ENCODE assay signal across 1 cellular context in genomic region chr2:173590278-173590811, GRCh38.
TF ChIP-seq lines count a peak whose summit lies in the region.

No MANE protein-coding gene starts in this region.

TF ChIP-seq in WTC11, 78 proteins besides CTCF, POLR2A, EP300 and RAD21 (continued from another document):
- TF ChIP-seq ARID4B (CRISPR knock-in tag; IDR thresholded peaks at IDR 0.05; ENCODE audit: borderline replicate concordance) (no peak), SMAD3 (CRISPR knock-in tag; IDR thresholded peaks at IDR 0.05; ENCODE audit: borderline replicate concordance) (no peak)
TF ChIP-seq in WTC11: peak in this region for 0.
